In genomic region chr5:131514316-131515275, GRCh38 we compare ENCODE assay signal across 9 cellular contexts.
DNase-seq lines count a peak whose midpoint lies in the region; ATAC-seq and TF ChIP-seq lines count a peak whose summit lies in the region.
"Had no signal": no experiment of that assay in that cellular context is flagged by ENCODE, and none has a peak within 500 bp of the region (broad histone marks: within the 10 kb centered on the region; RNA-seq: fewer than 3 reads in every experiment).

No MANE protein-coding gene starts in this region.

- no peaks in the 10 kb centered on the region for H3K9me3 Mint-ChIP-seq in effector memory CD8-positive, alpha-beta T cell
- no peaks in the 10 kb centered on the region for H3K9me3 Mint-ChIP-seq in endodermal cell

- H3K9ac ChIP-seq in endodermal cell (ENCODE audit: extremely low read depth, low read length, poor library complexity, severe bottlenecking): no peak overlapping the region

- intact Hi-C loops in heart left ventricle (cut with DNase I) (no loop called here), cardiac septum (cut with DNase I) (no loop called here), upper lobe of right lung (cut with DNase I) (no loop called here)

- peak overlapping the region; percentile 76 to 84 for H3K4me3 Mint-ChIP-seq in effector memory CD8-positive, alpha-beta T cell
- no peak overlapping the region for H3K4me3 Mint-ChIP-seq in endodermal cell

- peak in 2 of 4 donors; percentile 34 to 67 for ATAC-seq in heart left ventricle
- peak; percentile 91 for ATAC-seq in effector memory CD8-positive, alpha-beta T cell (replicated peaks)
- ATAC-seq in upper lobe of right lung: peak; percentile 39

- TF ChIP-seq POLR2A in heart left ventricle (IDR thresholded peaks at IDR 0.05) (no peak), NB4 (IDR thresholded peaks at IDR 0.05; ENCODE audit: extremely low read depth, insufficient read length) (no peak)

- H3K9me3 ChIP-seq in heart left ventricle: no peaks in the 10 kb centered on the region
- H3K9me3 ChIP-seq in upper lobe of right lung: no peaks in the 10 kb centered on the region
- H3K9me3 ChIP-seq in endodermal cell (ENCODE audit: control insufficient read depth, low read length): no peaks in the 10 kb centered on the region

- H3K27ac ChIP-seq in heart left ventricle (peak overlapping the region in 8 of 12 donors; percentile 10 to 78 (median 36)), upper lobe of right lung (peak overlapping the region; percentile 12), endodermal cell (ENCODE audit: low read depth, low read length) (no peak overlapping the region)

- TF ChIP-seq CTCF in heart left ventricle (IDR thresholded peaks at IDR 0.05) (peak in 4 of 12 donors; percentile 6 to 15 (median 11)), NB4 (IDR thresholded peaks at IDR 0.05; ENCODE audit: low read depth, low read length) (no peak), upper lobe of right lung (IDR thresholded peaks at IDR 0.05) (peak; percentile 10), endodermal cell (conservative IDR thresholded peaks at IDR 0.05) (no peak)

- H3K27me3 ChIP-seq in heart left ventricle (no peaks in the 10 kb centered on the region), upper lobe of right lung (no peaks in the 10 kb centered on the region), endodermal cell (ENCODE audit: control insufficient read depth, insufficient read depth, low read length, poor library complexity, severe bottlenecking) (no peaks in the 10 kb centered on the region)

- peak overlapping the region in 7 of 12 donors; percentile 5 to 33 (median 8) for H3K4me3 ChIP-seq in heart left ventricle
- H3K4me3 ChIP-seq in NB4 (ENCODE audit: low read depth, low read length): no peak overlapping the region
- H3K4me3 ChIP-seq in upper lobe of right lung: peak overlapping the region; percentile 7
- H3K4me3 ChIP-seq in endodermal cell (ENCODE audit: low read length): no peak overlapping the region

- peaks cover 26 to 38% of the 10 kb centered on the region in 2 donors for H3K4me1 Mint-ChIP-seq in effector memory CD8-positive, alpha-beta T cell (ENCODE audit: low read depth in 2 of 2)
- no peaks in the 10 kb centered on the region for H3K4me1 Mint-ChIP-seq in endodermal cell

- H3K36me3 Mint-ChIP-seq in effector memory CD8-positive, alpha-beta T cell (ENCODE audit: insufficient read depth): peaks cover 44% of the 10 kb centered on the region
- peaks cover 11% of the 10 kb centered on the region for H3K36me3 Mint-ChIP-seq in endodermal cell (ENCODE audit: low read depth)

- H3K36me3 ChIP-seq in heart left ventricle: peaks cover 0 to 21% (median 6%) of the 10 kb centered on the region in 9 donors
- H3K36me3 ChIP-seq in upper lobe of right lung: peaks cover 13% of the 10 kb centered on the region
- peaks cover 15% of the 10 kb centered on the region for H3K36me3 ChIP-seq in endodermal cell (ENCODE audit: control insufficient read depth, insufficient read depth, low read length)

- H3K27me3 Mint-ChIP-seq in effector memory CD8-positive, alpha-beta T cell: no peaks in the 10 kb centered on the region
- H3K27me3 Mint-ChIP-seq in endodermal cell (ENCODE audit: insufficient read depth): no peaks in the 10 kb centered on the region

- peaks cover 0 to 37% (median 4%) of the 10 kb centered on the region in 12 donors for H3K4me1 ChIP-seq in heart left ventricle
- no peaks in the 10 kb centered on the region for H3K4me1 ChIP-seq in upper lobe of right lung
- H3K4me1 ChIP-seq in endodermal cell (ENCODE audit: control insufficient read depth, insufficient read depth, low read length): no peaks in the 10 kb centered on the region

- DNase-seq in heart left ventricle: no peak
- no peak for DNase-seq in cardiac septum (ENCODE audit: low spot score)
- DNase-seq in NB4 (ENCODE audit: low read depth): peak; percentile 48
- peak; percentile 22 to 32 (median 30) for DNase-seq in effector memory CD8-positive, alpha-beta T cell
- no peak for DNase-seq in upper lobe of right lung
- no peak for DNase-seq in endodermal cell
- no peak for DNase-seq in NCI-H146 treated with DMSO at 0.1 percent for 48 hours (lab: John Stamatoyannopoulos, UW; ENCODE audit: unreplicated experiment)
- DNase-seq in COLO668 (lab: John Stamatoyannopoulos, UW; ENCODE audit: unreplicated experiment): no peak
- DNase-seq: NCI-H526 had no signal

- peak overlapping the region; percentile 91 to 96 for H3K27ac Mint-ChIP-seq in effector memory CD8-positive, alpha-beta T cell
- no peak overlapping the region for H3K27ac Mint-ChIP-seq in endodermal cell

- 51 to 55% (median 53%) methylated on average over 6 of the region's 6 CpGs for WGBS in heart left ventricle, 4 donors
- 95 to 100% methylated on average over 3 of the region's 6 CpGs for WGBS in endodermal cell (ENCODE audit: insufficient coverage in 1 of 2, insufficient read length in 1 of 2), 2 experiments

Comparison
In these comparisons a context has a peak if more than half of its experiments do, and no peak if none do; other contexts are left out.
1. DNase-seq: peak in NB4 (single experiment) and effector memory CD8-positive, alpha-beta T cell (3 of 3); none in heart left ventricle (0 of 5), cardiac septum (single experiment), upper lobe of right lung (single experiment), endodermal cell (single experiment), NCI-H146 treated with DMSO at 0.1 percent for 48 hours (single experiment) and COLO668 (single experiment).
2. H3K4me3 ChIP-seq: peak in heart left ventricle (7 of 12) and upper lobe of right lung (single experiment); none in NB4 (single experiment) and endodermal cell (single experiment).